ENCODE assay signal across 1 cellular context in genomic region chr3:141250342-141250741, GRCh38.
TF ChIP-seq lines count a peak whose summit lies in the region.

No MANE protein-coding gene starts in this region.

TF ChIP-seq in HepG2, 621 proteins besides CTCF, POLR2A, EP300 and RAD21:
- no peak for TF ChIP-seq KMT2B (CRISPR knock-in tag; IDR thresholded peaks at IDR 0.05)
- TF ChIP-seq NFYC (CRISPR knock-in tag; IDR thresholded peaks at IDR 0.05) = 0 out of 2 replicates have a peak, but pooled peaks have one; percentile 14
- TF ChIP-seq ZNF776 (CRISPR knock-in tag; IDR thresholded peaks at IDR 0.05) = no peak
- no peak for TF ChIP-seq TCF12 (IDR thresholded peaks at IDR 0.05)
- no peak for TF ChIP-seq TCF12 (CRISPR knock-in tag; IDR thresholded peaks at IDR 0.05)
- TF ChIP-seq ARNT2 (CRISPR knock-in tag; IDR thresholded peaks at IDR 0.05; ENCODE audit: low read depth) = no peak
- peak; percentile 37; the same call in 1 of the 2 replicates for TF ChIP-seq NFYB (CRISPR knock-in tag; IDR thresholded peaks at IDR 0.05)
